Comparison of ENCODE assay signal across 12 cellular contexts in genomic region chr10:84543077-84543476, GRCh38.
A peak's percentile ranks its signal among the peaks of the same experiment; 100 is the strongest.
DNase-seq lines count a peak whose midpoint lies in the region; ATAC-seq and TF ChIP-seq lines count a peak whose summit lies in the region.
"Had no signal": no experiment of that assay in that cellular context is flagged by ENCODE, and none has a peak within 500 bp of the region (broad histone marks: within the 10 kb centered on the region; RNA-seq: fewer than 3 reads in every experiment).

No MANE protein-coding gene starts in this region.

- H3K27ac Mint-ChIP-seq in glutamatergic neuron (ENCODE audit: unreplicated experiment): peak overlapping the region; percentile 87
- peak overlapping the region; percentile 83 for H3K27ac Mint-ChIP-seq in type B pancreatic cell

- DNase-seq in NCI-H1092 treated with DMSO at 0.1 percent for 48 hours (lab: John Stamatoyannopoulos, UW) (peak; percentile 59), NCI-H526 treated with DMSO at 0.1 percent for 48 hours (lab: John Stamatoyannopoulos, UW) (peak; percentile 56), glutamatergic neuron (no peak), type B pancreatic cell (ENCODE audit: extremely low spot score, unreplicated experiment) (no peak), amygdala (lab: John Stamatoyannopoulos, UW) (no peak)
- no peak for DNase-seq in stimulated activated CD4-positive, alpha-beta T cell treated with anti-CD3 and anti-CD28 coated beads, Interleukin-2, amount 100 ng/mL, for 48 hours
- DNase-seq: activated CD4-positive, alpha-beta T cell treated with anti-CD3 and anti-CD28 coated beads, Interleukin-2, amount 50 U/mL, for 1 hour; effector memory CD4-positive, alpha-beta T cell; NCI-H187; psoas muscle; stimulated activated CD8-positive, alpha-beta memory T cell treated with anti-CD3 and anti-CD28 coated beads, Interleukin-4, amount 100 ng/mL, for 48 hours had no signal

- peak overlapping the region; percentile 20 for H3K4me3 Mint-ChIP-seq in glutamatergic neuron (ENCODE audit: unreplicated experiment)
- H3K4me3 Mint-ChIP-seq in type B pancreatic cell: peak overlapping the region; percentile 58

- peaks cover 16% of the 10 kb centered on the region for H3K4me1 Mint-ChIP-seq in glutamatergic neuron (ENCODE audit: low read depth, unreplicated experiment)
- H3K4me1 Mint-ChIP-seq in type B pancreatic cell (ENCODE audit: unreplicated experiment): peaks cover 16% of the 10 kb centered on the region

- no peak for ATAC-seq in HG03196 (IDR thresholded peaks at IDR 0.05; ENCODE audit: unreplicated experiment)
- ATAC-seq: psoas muscle had no signal

- TF ChIP-seq CTCF in glutamatergic neuron (IDR thresholded peaks at IDR 0.05; ENCODE audit: partially characterized antibody, unreplicated experiment) (no peak), type B pancreatic cell (conservative IDR thresholded peaks at IDR 0.05) (no peak)

- no peaks in the 10 kb centered on the region for H3K27me3 Mint-ChIP-seq in glutamatergic neuron (ENCODE audit: unreplicated experiment)
- peaks cover 39% of the 10 kb centered on the region for H3K27me3 Mint-ChIP-seq in type B pancreatic cell

- H3K9me3 Mint-ChIP-seq in glutamatergic neuron (ENCODE audit: unreplicated experiment) (peaks cover 13% of the 10 kb centered on the region), type B pancreatic cell (no peaks in the 10 kb centered on the region)

- H3K36me3 Mint-ChIP-seq in glutamatergic neuron (ENCODE audit: unreplicated experiment): no peaks in the 10 kb centered on the region
- H3K36me3 Mint-ChIP-seq in type B pancreatic cell: no peaks in the 10 kb centered on the region

Comparison
In these comparisons a context has a peak if more than half of its experiments do, and no peak if none do; other contexts are left out.
1. DNase-seq: peak in NCI-H1092 treated with DMSO at 0.1 percent for 48 hours (single experiment) and NCI-H526 treated with DMSO at 0.1 percent for 48 hours (single experiment); none in glutamatergic neuron (single experiment), type B pancreatic cell (single experiment), stimulated activated CD4-positive, alpha-beta T cell treated with anti-CD3 and anti-CD28 coated beads, Interleukin-2, amount 100 ng/mL, for 48 hours (0 of 2) and amygdala (0 of 56).